22 cellular contexts compared by ENCODE assay signal in the genomic region with DNA sequence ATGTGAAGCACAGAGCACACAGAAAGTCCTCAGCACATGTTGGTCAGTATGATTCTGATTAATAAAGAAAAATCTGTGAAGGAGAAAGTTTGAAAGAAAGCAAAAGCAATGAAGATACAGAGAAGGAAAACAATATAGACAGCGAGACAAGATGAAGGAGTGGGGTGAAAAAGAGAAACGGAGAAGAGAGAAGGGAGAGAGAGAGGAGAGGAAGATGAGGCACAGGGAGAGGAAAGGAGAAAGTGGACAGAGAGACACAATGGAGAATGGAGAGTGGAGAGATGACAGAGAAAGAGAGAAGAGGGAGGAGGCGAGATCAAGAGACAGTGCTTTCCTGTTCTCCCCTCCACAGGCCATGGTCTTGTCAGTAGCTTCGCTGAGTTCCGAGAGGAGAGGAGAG. TPM values are rescaled to one million over a fixed set of nuclear protein-coding genes. Genes with fewer than 3 reads are reported as not detected.
A peak's percentile ranks its signal among the peaks of the same experiment; 100 is the strongest.
DNase-seq lines count a peak whose midpoint lies in the region; ATAC-seq and TF ChIP-seq lines count a peak whose summit lies in the region.
"Had no signal": no experiment of that assay in that cellular context is flagged by ENCODE, and none has a peak within 500 bp of the region (broad histone marks: within the 10 kb centered on the region; RNA-seq: fewer than 3 reads in every experiment).

No MANE protein-coding gene starts in this region.

- CTCF ChIA-PET in activated CD4-positive, alpha-beta memory T cell treated with anti-CD3 and anti-CD28 coated beads, Interleukin-2, amount 10 ng/mL, durations not matched to agents 7 days and 5 days (lab: Charles Lee) = no interaction called here
- CTCF ChIA-PET in activated CD4-positive, alpha-beta memory T cell treated with anti-CD3 and anti-CD28 coated beads for 36 hours (lab: Charles Lee) = no interaction called here

- H3K9me3 Mint-ChIP-seq in activated CD4-positive, alpha-beta memory T cell treated with anti-CD3 and anti-CD28 coated beads, Interleukin-2, amount 10 ng/mL, durations not matched to agents 7 days and 5 days = no peaks in the 10 kb centered on the region
- no peaks in the 10 kb centered on the region for H3K9me3 Mint-ChIP-seq in activated CD4-positive, alpha-beta memory T cell treated with anti-CD3 and anti-CD28 coated beads for 36 hours
- H3K9me3 Mint-ChIP-seq in activated naive CD8-positive, alpha-beta T cell treated with anti-CD3 and anti-CD28 coated beads for 36 hours = no peaks in the 10 kb centered on the region
- no peaks in the 10 kb centered on the region for H3K9me3 Mint-ChIP-seq in activated naive CD8-positive, alpha-beta T cell treated with anti-CD3 and anti-CD28 coated beads, Interleukin-2, amount 50 U/mL, for 24 hours
- H3K9me3 Mint-ChIP-seq in dendritic cell treated with granulocyte-macrophage colony-stimulating factor and Interleukin-4, amounts not matched to agents 40 ng/mL and 50 ng/mL, for 4 days = no peaks in the 10 kb centered on the region
- H3K9me3 Mint-ChIP-seq: CD4-positive, alpha-beta T cell; IgD-negative memory B cell had no signal

- DNase-seq in activated CD4-positive, alpha-beta memory T cell treated with anti-CD3 and anti-CD28 coated beads, Interleukin-2, amount 10 ng/mL, durations not matched to agents 7 days and 5 days = no peak
- DNase-seq in activated CD4-positive, alpha-beta memory T cell treated with anti-CD3 and anti-CD28 coated beads for 36 hours = no peak
- no peak for DNase-seq in activated naive CD8-positive, alpha-beta T cell treated with anti-CD3 and anti-CD28 coated beads for 36 hours
- DNase-seq in activated naive CD8-positive, alpha-beta T cell treated with anti-CD3 and anti-CD28 coated beads, Interleukin-2, amount 50 U/mL, for 24 hours = no peak
- DNase-seq in brain microvascular endothelial cell (no peak), gastrocnemius medialis (no peak)
- DNase-seq: ACHN; CD4-positive, alpha-beta T cell; COR-L47; DMS79; Karpas-422; NCI-H1105 treated with DMSO at 0.1 percent for 48 hours; NCI-H1694; NCI-H2081; NCI-H2171; NCI-H345; NCI-H524; NCI-H774 had no signal

- H3K4me3 ChIP-seq in brain microvascular endothelial cell (ENCODE audit: low read depth, low read length) (no peak overlapping the region), gastrocnemius medialis (no peak overlapping the region)
- H3K4me3 ChIP-seq: BLaER1 had no signal

- H3K27me3 Mint-ChIP-seq in activated CD4-positive, alpha-beta memory T cell treated with anti-CD3 and anti-CD28 coated beads, Interleukin-2, amount 10 ng/mL, durations not matched to agents 7 days and 5 days = no peaks in the 10 kb centered on the region
- no peaks in the 10 kb centered on the region for H3K27me3 Mint-ChIP-seq in activated CD4-positive, alpha-beta memory T cell treated with anti-CD3 and anti-CD28 coated beads for 36 hours
- H3K27me3 Mint-ChIP-seq in activated naive CD8-positive, alpha-beta T cell treated with anti-CD3 and anti-CD28 coated beads for 36 hours = no peaks in the 10 kb centered on the region
- no peaks in the 10 kb centered on the region for H3K27me3 Mint-ChIP-seq in activated naive CD8-positive, alpha-beta T cell treated with anti-CD3 and anti-CD28 coated beads, Interleukin-2, amount 50 U/mL, for 24 hours
- peaks cover 9% of the 10 kb centered on the region for H3K27me3 Mint-ChIP-seq in dendritic cell treated with granulocyte-macrophage colony-stimulating factor and Interleukin-4, amounts not matched to agents 40 ng/mL and 50 ng/mL, for 4 days
- H3K27me3 Mint-ChIP-seq: CD4-positive, alpha-beta T cell had no signal

- H3K9me3 ChIP-seq in gastrocnemius medialis = no peaks in the 10 kb centered on the region
- H3K9me3 ChIP-seq: BLaER1 had no signal

- peaks cover 52% of the 10 kb centered on the region for H3K36me3 Mint-ChIP-seq in activated CD4-positive, alpha-beta memory T cell treated with anti-CD3 and anti-CD28 coated beads, Interleukin-2, amount 10 ng/mL, durations not matched to agents 7 days and 5 days (ENCODE audit: low read depth)
- peaks cover 20% of the 10 kb centered on the region for H3K36me3 Mint-ChIP-seq in activated CD4-positive, alpha-beta memory T cell treated with anti-CD3 and anti-CD28 coated beads for 36 hours
- peaks cover 7% of the 10 kb centered on the region for H3K36me3 Mint-ChIP-seq in activated naive CD8-positive, alpha-beta T cell treated with anti-CD3 and anti-CD28 coated beads for 36 hours
- peaks cover 23% of the 10 kb centered on the region for H3K36me3 Mint-ChIP-seq in activated naive CD8-positive, alpha-beta T cell treated with anti-CD3 and anti-CD28 coated beads, Interleukin-2, amount 50 U/mL, for 24 hours (ENCODE audit: low read depth)
- H3K36me3 Mint-ChIP-seq in dendritic cell treated with granulocyte-macrophage colony-stimulating factor and Interleukin-4, amounts not matched to agents 40 ng/mL and 50 ng/mL, for 4 days (ENCODE audit: low read depth) = peaks cover 76% of the 10 kb centered on the region
- H3K36me3 Mint-ChIP-seq: IgD-negative memory B cell had no signal

- H3K4me1 Mint-ChIP-seq in activated CD4-positive, alpha-beta memory T cell treated with anti-CD3 and anti-CD28 coated beads, Interleukin-2, amount 10 ng/mL, durations not matched to agents 7 days and 5 days = peaks cover 23% of the 10 kb centered on the region
- peaks cover 16% of the 10 kb centered on the region for H3K4me1 Mint-ChIP-seq in activated CD4-positive, alpha-beta memory T cell treated with anti-CD3 and anti-CD28 coated beads for 36 hours (ENCODE audit: low read depth)
- H3K4me1 Mint-ChIP-seq in activated naive CD8-positive, alpha-beta T cell treated with anti-CD3 and anti-CD28 coated beads for 36 hours = peaks cover 15% of the 10 kb centered on the region
- H3K4me1 Mint-ChIP-seq in activated naive CD8-positive, alpha-beta T cell treated with anti-CD3 and anti-CD28 coated beads, Interleukin-2, amount 50 U/mL, for 24 hours = peaks cover 17% of the 10 kb centered on the region
- H3K4me1 Mint-ChIP-seq in dendritic cell treated with granulocyte-macrophage colony-stimulating factor and Interleukin-4, amounts not matched to agents 40 ng/mL and 50 ng/mL, for 4 days (ENCODE audit: low read depth) = peaks cover 25% of the 10 kb centered on the region

- intact Hi-C loops in activated CD4-positive, alpha-beta memory T cell treated with anti-CD3 and anti-CD28 coated beads for 36 hours (cut with micrococcal nuclease) = no loop called here
- intact Hi-C loops in dendritic cell treated with granulocyte-macrophage colony-stimulating factor and Interleukin-4, amounts not matched to agents 40 ng/mL and 50 ng/mL, for 4 days (cut with micrococcal nuclease) = no loop called here
- intact Hi-C loops in gastrocnemius medialis (cut with DNase I; ENCODE audit: low total_unique reads) = no loop called here

- no peak overlapping the region for H3K27ac ChIP-seq in brain microvascular endothelial cell
- H3K27ac ChIP-seq in gastrocnemius medialis = no peak overlapping the region
- H3K27ac ChIP-seq: BLaER1 had no signal

- in situ Hi-C loops in brain microvascular endothelial cell (cut with HindIII; ENCODE audit: low pct_ligation_motif_present, low sequenced_read_pairs) (no loop called here), gastrocnemius medialis (cut with MboI; ENCODE audit: low sequenced_read_pairs in 4 of 4) (no loop called here)

- H3K4me3 Mint-ChIP-seq in activated CD4-positive, alpha-beta memory T cell treated with anti-CD3 and anti-CD28 coated beads, Interleukin-2, amount 10 ng/mL, durations not matched to agents 7 days and 5 days = no peak overlapping the region
- H3K4me3 Mint-ChIP-seq in activated CD4-positive, alpha-beta memory T cell treated with anti-CD3 and anti-CD28 coated beads for 36 hours = no peak overlapping the region
- H3K4me3 Mint-ChIP-seq in activated naive CD8-positive, alpha-beta T cell treated with anti-CD3 and anti-CD28 coated beads for 36 hours = no peak overlapping the region
- H3K4me3 Mint-ChIP-seq in activated naive CD8-positive, alpha-beta T cell treated with anti-CD3 and anti-CD28 coated beads, Interleukin-2, amount 50 U/mL, for 24 hours = no peak overlapping the region
- no peak overlapping the region for H3K4me3 Mint-ChIP-seq in dendritic cell treated with granulocyte-macrophage colony-stimulating factor and Interleukin-4, amounts not matched to agents 40 ng/mL and 50 ng/mL, for 4 days
- H3K4me3 Mint-ChIP-seq: CD4-positive, alpha-beta T cell; IgD-negative memory B cell had no signal

- ATAC-seq in activated naive CD8-positive, alpha-beta T cell treated with anti-CD3 and anti-CD28 coated beads, Interleukin-2, amount 50 U/mL, for 24 hours = no peak
- no peak for ATAC-seq in gastrocnemius medialis
- ATAC-seq: Panc1 had no signal

- no peaks in the 10 kb centered on the region for H3K4me1 ChIP-seq in gastrocnemius medialis

- TF ChIP-seq POLR2A in gastrocnemius medialis (IDR thresholded peaks at IDR 0.05) = no peak

- H3K27ac Mint-ChIP-seq in activated CD4-positive, alpha-beta memory T cell treated with anti-CD3 and anti-CD28 coated beads, Interleukin-2, amount 10 ng/mL, durations not matched to agents 7 days and 5 days = peak overlapping the region; percentile 47
- no peak overlapping the region for H3K27ac Mint-ChIP-seq in activated CD4-positive, alpha-beta memory T cell treated with anti-CD3 and anti-CD28 coated beads for 36 hours
- H3K27ac Mint-ChIP-seq in activated naive CD8-positive, alpha-beta T cell treated with anti-CD3 and anti-CD28 coated beads for 36 hours = peak overlapping the region; percentile 47
- no peak overlapping the region for H3K27ac Mint-ChIP-seq in activated naive CD8-positive, alpha-beta T cell treated with anti-CD3 and anti-CD28 coated beads, Interleukin-2, amount 50 U/mL, for 24 hours
- peak overlapping the region; percentile 8 for H3K27ac Mint-ChIP-seq in dendritic cell treated with granulocyte-macrophage colony-stimulating factor and Interleukin-4, amounts not matched to agents 40 ng/mL and 50 ng/mL, for 4 days
- H3K27ac Mint-ChIP-seq: CD4-positive, alpha-beta T cell; IgD-negative memory B cell had no signal

- POLR2A ChIA-PET in activated CD4-positive, alpha-beta memory T cell treated with anti-CD3 and anti-CD28 coated beads, Interleukin-2, amount 10 ng/mL, durations not matched to agents 7 days and 5 days (lab: Charles Lee) = no interaction called here
- POLR2A ChIA-PET in activated CD4-positive, alpha-beta memory T cell treated with anti-CD3 and anti-CD28 coated beads for 36 hours (lab: Charles Lee) = no interaction called here

- H3K27me3 ChIP-seq in brain microvascular endothelial cell (replicated peaks) (no peaks in the 10 kb centered on the region), gastrocnemius medialis (no peaks in the 10 kb centered on the region)

- no peaks in the 10 kb centered on the region for H3K36me3 ChIP-seq in brain microvascular endothelial cell (replicated peaks)
- H3K36me3 ChIP-seq in gastrocnemius medialis = peaks cover 0 to 5% of the 10 kb centered on the region in 2 donors

- TF ChIP-seq CTCF in brain microvascular endothelial cell (IDR thresholded peaks at IDR 0.05; ENCODE audit: low read depth, low read length, missing control alignments) (no peak), gastrocnemius medialis (IDR thresholded peaks at IDR 0.05 in 4 of 5, conservative IDR thresholded peaks at IDR 0.05 in 1 of 5) (no peak)

RNA-seq across cellular contexts. Expression of a gene that starts 3.9 kb away (rescaled TPM):
- 1 to 10 TPM; 4.9 TPM for total RNA-seq in activated CD4-positive, alpha-beta memory T cell treated with anti-CD3 and anti-CD28 coated beads, Interleukin-2, amount 10 ng/mL, durations not matched to agents 7 days and 5 days
- total RNA-seq in activated CD4-positive, alpha-beta memory T cell treated with anti-CD3 and anti-CD28 coated beads for 36 hours = 1 to 10 TPM; 2.4 to 2.5 TPM
- total RNA-seq in activated naive CD8-positive, alpha-beta T cell treated with anti-CD3 and anti-CD28 coated beads for 36 hours = 1 to 10 TPM; 1.2 to 1.3 TPM
- total RNA-seq in gastrocnemius medialis = 1 to 10 TPM in 1 of 4 donors, under 1 TPM in 3; 0.09 to 1.2 (median 0.77) TPM

RNA-seq across cellular contexts. Expression of a gene that starts 18.1 kb away (rescaled TPM):
- 10 to 100 TPM; 63.2 to 63.7 TPM for total RNA-seq in activated CD4-positive, alpha-beta memory T cell treated with anti-CD3 and anti-CD28 coated beads, Interleukin-2, amount 10 ng/mL, durations not matched to agents 7 days and 5 days
- total RNA-seq in activated CD4-positive, alpha-beta memory T cell treated with anti-CD3 and anti-CD28 coated beads for 36 hours = 10 to 100 TPM; 83.4 to 85.4 TPM
- 10 to 100 TPM; 57.3 to 59.5 TPM for total RNA-seq in activated naive CD8-positive, alpha-beta T cell treated with anti-CD3 and anti-CD28 coated beads for 36 hours
- total RNA-seq in gastrocnemius medialis = 10 to 100 TPM; 22.2 to 32.2 (median 28.5) TPM

RNA-seq across cellular contexts. Expression of a gene that starts 26.5 kb away (rescaled TPM):
- total RNA-seq in activated CD4-positive, alpha-beta memory T cell treated with anti-CD3 and anti-CD28 coated beads, Interleukin-2, amount 10 ng/mL, durations not matched to agents 7 days and 5 days = 100 to 1,000 TPM; 104 to 116 TPM
- total RNA-seq in activated CD4-positive, alpha-beta memory T cell treated with anti-CD3 and anti-CD28 coated beads for 36 hours = 10 to 100 TPM; 76.1 to 78.4 TPM
- total RNA-seq in activated naive CD8-positive, alpha-beta T cell treated with anti-CD3 and anti-CD28 coated beads for 36 hours = 10 to 100 TPM; 53.7 to 54.3 TPM
- 10 to 100 TPM in 2 of 4 donors, 1 to 10 TPM in 2; 8.6 to 19.3 (median 10.1) TPM for total RNA-seq in gastrocnemius medialis

RNA-seq across cellular contexts. Expression of a gene that starts 56.7 kb away (rescaled TPM):
- 100 to 1,000 TPM; 354 to 359 TPM for total RNA-seq in activated CD4-positive, alpha-beta memory T cell treated with anti-CD3 and anti-CD28 coated beads, Interleukin-2, amount 10 ng/mL, durations not matched to agents 7 days and 5 days
- 100 to 1,000 TPM; 386 to 401 TPM for total RNA-seq in activated CD4-positive, alpha-beta memory T cell treated with anti-CD3 and anti-CD28 coated beads for 36 hours
- total RNA-seq in activated naive CD8-positive, alpha-beta T cell treated with anti-CD3 and anti-CD28 coated beads for 36 hours = 100 to 1,000 TPM; 213 to 219 TPM
- total RNA-seq in gastrocnemius medialis = 1 to 10 TPM; 2.3 to 3.5 (median 2.4) TPM

Comparison
In these comparisons a context has a peak if more than half of its experiments do, and no peak if none do; other contexts are left out.
1. H3K27ac Mint-ChIP-seq: peak in activated CD4-positive, alpha-beta memory T cell treated with anti-CD3 and anti-CD28 coated beads, Interleukin-2, amount 10 ng/mL, durations not matched to agents 7 days and 5 days (single experiment), activated naive CD8-positive, alpha-beta T cell treated with anti-CD3 and anti-CD28 coated beads for 36 hours (single experiment) and dendritic cell treated with granulocyte-macrophage colony-stimulating factor and Interleukin-4, amounts not matched to agents 40 ng/mL and 50 ng/mL, for 4 days (single experiment); none in activated CD4-positive, alpha-beta memory T cell treated with anti-CD3 and anti-CD28 coated beads for 36 hours (single experiment) and activated naive CD8-positive, alpha-beta T cell treated with anti-CD3 and anti-CD28 coated beads, Interleukin-2, amount 50 U/mL, for 24 hours (single experiment).